Comparison of ENCODE assay signal across 15 cellular contexts in the genomic region with DNA sequence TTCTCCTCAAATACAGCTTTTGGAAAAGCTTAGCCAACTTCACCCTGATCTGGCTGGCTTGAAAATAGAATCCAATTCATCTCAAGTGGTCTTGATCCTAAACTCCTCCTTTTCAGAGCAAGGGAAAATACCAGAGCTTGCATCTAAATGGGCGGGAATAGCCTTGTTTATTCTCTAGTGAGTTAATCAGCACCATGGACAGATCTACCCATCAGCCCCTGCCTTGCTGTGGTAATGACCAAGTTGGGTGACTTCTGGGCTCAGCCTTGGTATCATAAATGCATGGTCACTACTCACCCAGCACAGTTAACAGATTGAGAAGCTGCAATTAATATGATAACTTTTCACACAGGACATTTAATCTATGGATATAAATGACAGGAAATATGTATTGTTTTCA.
DNase-seq lines count a peak whose midpoint lies in the region; ATAC-seq and TF ChIP-seq lines count a peak whose summit lies in the region.
"Had no signal": no experiment of that assay in that cellular context is flagged by ENCODE, and none has a peak within 500 bp of the region (broad histone marks: within the 10 kb centered on the region; RNA-seq: fewer than 3 reads in every experiment).

No MANE protein-coding gene starts in this region.

- TF ChIP-seq RAD21 in liver (IDR thresholded peaks at IDR 0.05), result no peak

- H3K9me3 Mint-ChIP-seq in stimulated activated naive CD8-positive, alpha-beta T cell treated with anti-CD3 and anti-CD28 coated beads, Interleukin-15, amount 100 ng/mL, for 72 hours, result peaks cover 0 to 24% of the 10 kb centered on the region in 2 donors

- H3K27ac ChIP-seq in liver (ENCODE audit: low read depth in 1 of 2, low read length in 2 of 2), result no peak overlapping the region
- H3K27ac ChIP-seq: lower lobe of right lung, PC-9, spleen, testis had no signal

- no peak overlapping the region for H3K4me3 ChIP-seq in H7 (ENCODE audit: insufficient read depth, low read depth, low read length)
- no peak overlapping the region for H3K4me3 ChIP-seq in LNCaP clone FGC (ENCODE audit: low read depth, low read length)
- no peak overlapping the region for H3K4me3 ChIP-seq in liver (ENCODE audit: low read depth in 1 of 3, low read length in 3 of 3)
- H3K4me3 ChIP-seq: lower lobe of right lung, PC-9, spleen, testis had no signal

- H3K9ac ChIP-seq in liver (ENCODE audit: low read depth in 1 of 2, low read length in 2 of 2), result no peak overlapping the region

- DNase-seq in H7, result peak; percentile 84
- peak; percentile 3 for DNase-seq in LNCaP clone FGC (ENCODE audit: low read depth)
- peak; percentile 23 for DNase-seq in SW480 (ENCODE audit: low spot score)
- no peak for DNase-seq in NCI-H1436 treated with DMSO at 0.1 percent for 48 hours (lab: John Stamatoyannopoulos, UW)
- DNase-seq in stimulated activated naive CD8-positive, alpha-beta T cell treated with anti-CD3 and anti-CD28 coated beads, Interleukin-15, amount 100 ng/mL, for 72 hours, result no peak
- no peak for DNase-seq in left ventricle myocardium superior
- DNase-seq: activated naive CD4-positive, alpha-beta T cell treated with anti-CD3 and anti-CD28 coated beads, Interleukin-2, amount 10 ng/mL, durations not matched to agents 7 days and 5 days; CD4-positive, alpha-beta memory T cell; glutamatergic neuron; IMR-90; lower lobe of right lung; PC-9; spleen; testis had no signal

- no peaks in the 10 kb centered on the region for H3K4me1 Mint-ChIP-seq in stimulated activated naive CD8-positive, alpha-beta T cell treated with anti-CD3 and anti-CD28 coated beads, Interleukin-15, amount 100 ng/mL, for 72 hours
- H3K4me1 Mint-ChIP-seq: activated naive CD4-positive, alpha-beta T cell treated with anti-CD3 and anti-CD28 coated beads, Interleukin-2, amount 10 ng/mL, durations not matched to agents 7 days and 5 days; CD4-positive, alpha-beta memory T cell had no signal

- H3K4me1 ChIP-seq in liver (ENCODE audit: control insufficient read depth in 4 of 4, insufficient read depth in 4 of 4, low read length in 3 of 4), result no peaks in the 10 kb centered on the region
- H3K4me1 ChIP-seq: lower lobe of right lung, spleen, testis had no signal

- no peaks in the 10 kb centered on the region for H3K27me3 Mint-ChIP-seq in stimulated activated naive CD8-positive, alpha-beta T cell treated with anti-CD3 and anti-CD28 coated beads, Interleukin-15, amount 100 ng/mL, for 72 hours
- H3K27me3 Mint-ChIP-seq: activated naive CD4-positive, alpha-beta T cell treated with anti-CD3 and anti-CD28 coated beads, Interleukin-2, amount 10 ng/mL, durations not matched to agents 7 days and 5 days; CD4-positive, alpha-beta memory T cell had no signal

- H3K27me3 ChIP-seq in H7 (ENCODE audit: control insufficient read depth, insufficient read depth, low read length) (no peaks in the 10 kb centered on the region; the same call in 1 of the 2 replicates), liver (ENCODE audit: control insufficient read depth in 4 of 4, insufficient read depth in 4 of 4, low read length in 3 of 4) (no peaks in the 10 kb centered on the region)
- H3K27me3 ChIP-seq: testis had no signal

- H3K4me3 Mint-ChIP-seq in stimulated activated naive CD8-positive, alpha-beta T cell treated with anti-CD3 and anti-CD28 coated beads, Interleukin-15, amount 100 ng/mL, for 72 hours, result no peak overlapping the region
- H3K4me3 Mint-ChIP-seq: activated naive CD4-positive, alpha-beta T cell treated with anti-CD3 and anti-CD28 coated beads, Interleukin-2, amount 10 ng/mL, durations not matched to agents 7 days and 5 days; CD4-positive, alpha-beta memory T cell had no signal

- WGBS in liver, result 14% methylated on average over 1 of the region's 1 CpG

- intact Hi-C loops in left ventricle myocardium superior (cut with micrococcal nuclease), result no loop called here

- no peaks in the 10 kb centered on the region for H3K36me3 ChIP-seq in H7 (replicated peaks; ENCODE audit: control insufficient read depth, insufficient read depth, low read length)
- H3K36me3 ChIP-seq in liver (ENCODE audit: control insufficient read depth in 4 of 4, insufficient read depth in 3 of 4, low read depth in 1 of 4, low read length in 3 of 4), result no peaks in the 10 kb centered on the region
- H3K36me3 ChIP-seq: lower lobe of right lung, spleen had no signal

- no peak for ATAC-seq in stimulated activated naive CD8-positive, alpha-beta T cell treated with anti-CD3 and anti-CD28 coated beads, Interleukin-15, amount 100 ng/mL, for 72 hours
- no peak for ATAC-seq in left ventricle myocardium superior

- TF ChIP-seq CTCF in LNCaP clone FGC (IDR thresholded peaks at IDR 0.05; ENCODE audit: control insufficient read depth, extremely low read depth, insufficient read depth), result no peak
- no peak for TF ChIP-seq CTCF in liver (IDR thresholded peaks at IDR 0.05; ENCODE audit: low read depth, low read length, missing input control)

- no peaks in the 10 kb centered on the region for H3K9me3 ChIP-seq in liver (ENCODE audit: control insufficient read depth in 4 of 4, low read length in 3 of 4)
- H3K9me3 ChIP-seq: lower lobe of right lung, testis had no signal

- H3K27ac Mint-ChIP-seq in stimulated activated naive CD8-positive, alpha-beta T cell treated with anti-CD3 and anti-CD28 coated beads, Interleukin-15, amount 100 ng/mL, for 72 hours, result no peak overlapping the region
- H3K27ac Mint-ChIP-seq: CD4-positive, alpha-beta memory T cell had no signal

TF ChIP-seq in liver, 16 proteins besides CTCF, POLR2A, EP300 and RAD21:
- TF ChIP-seq SP1 (IDR thresholded peaks at IDR 0.05), result no peak
- TF ChIP-seq TAF1 (conservative IDR thresholded peaks at IDR 0.05), result no peak
- no peak for TF ChIP-seq EGR1 (IDR thresholded peaks at IDR 0.05; ENCODE audit: low read depth in 2 of 2)
- no peak for TF ChIP-seq HNF4A (conservative IDR thresholded peaks at IDR 0.05)
- peak; percentile 98 for TF ChIP-seq REST (IDR thresholded peaks at IDR 0.05)
- TF ChIP-seq, protein P1, sequence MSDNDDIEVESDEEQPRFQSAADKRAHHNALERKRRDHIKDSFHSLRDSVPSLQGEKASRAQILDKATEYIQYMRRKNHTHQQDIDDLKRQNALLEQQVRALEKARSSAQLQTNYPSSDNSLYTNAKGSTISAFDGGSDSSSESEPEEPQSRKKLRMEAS (IDR thresholded peaks at IDR 0.05), result no peak
- TF ChIP-seq ATF3 (IDR thresholded peaks at IDR 0.05), result no peak

Comparison
In these comparisons a context has a peak if more than half of its experiments do, and no peak if none do; other contexts are left out.
1. DNase-seq: peak in H7 (single experiment), LNCaP clone FGC (single experiment) and SW480 (single experiment); none in NCI-H1436 treated with DMSO at 0.1 percent for 48 hours (single experiment), stimulated activated naive CD8-positive, alpha-beta T cell treated with anti-CD3 and anti-CD28 coated beads, Interleukin-15, amount 100 ng/mL, for 72 hours (0 of 2) and left ventricle myocardium superior (single experiment).